Comparison of ENCODE assay signal across 11 cellular contexts in the genomic region with DNA sequence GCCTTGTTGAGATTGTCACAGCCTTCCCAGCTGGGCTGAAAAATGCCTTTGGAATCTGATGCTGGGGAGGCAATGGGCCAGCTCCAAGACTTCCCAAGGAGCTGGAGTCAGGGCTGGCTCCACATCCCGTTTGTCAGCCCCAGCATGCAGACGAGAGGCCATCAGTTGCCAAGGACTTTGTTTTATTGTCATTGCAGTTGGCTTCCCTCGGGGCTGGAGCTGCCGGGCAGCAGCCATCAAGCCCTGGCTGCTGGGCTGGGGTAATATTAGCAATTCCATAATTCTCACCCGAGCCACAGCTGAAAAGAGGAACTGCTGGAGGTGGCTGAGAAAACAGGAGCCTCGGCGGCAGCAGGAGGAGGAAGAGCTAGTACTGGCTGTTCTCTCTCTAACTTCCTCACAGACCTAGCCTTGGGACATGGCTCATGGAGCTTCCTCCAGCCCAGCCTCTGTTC.
DNase-seq lines count a peak whose midpoint lies in the region; ATAC-seq and TF ChIP-seq lines count a peak whose summit lies in the region.
"Had no signal": no experiment of that assay in that cellular context is flagged by ENCODE, and none has a peak within 500 bp of the region (broad histone marks: within the 10 kb centered on the region; RNA-seq: fewer than 3 reads in every experiment).

No MANE protein-coding gene starts in this region.

- in situ Hi-C loops in astrocyte of the spinal cord (cut with HindIII; ENCODE audit: low sequenced_read_pairs) = no loop called here

- H3K36me3 ChIP-seq in upper lobe of left lung = no peaks in the 10 kb centered on the region
- H3K36me3 ChIP-seq: Peyer's patch had no signal

- TF ChIP-seq EP300 in upper lobe of left lung (IDR thresholded peaks at IDR 0.05) = no peak

- TF ChIP-seq CTCF in astrocyte of the spinal cord (IDR thresholded peaks at IDR 0.05; ENCODE audit: low read depth, low read length) = no peak
- no peak for TF ChIP-seq CTCF in upper lobe of left lung (IDR thresholded peaks at IDR 0.05)

- no peaks in the 10 kb centered on the region for H3K4me1 Mint-ChIP-seq in activated CD4-positive, alpha-beta memory T cell treated with anti-CD3 and anti-CD28 coated beads, Interleukin-2, amount 10 ng/mL, durations not matched to agents 7 days and 5 days

- no peak overlapping the region for H3K4me3 ChIP-seq in astrocyte of the spinal cord (ENCODE audit: low read depth, low read length)
- no peak overlapping the region for H3K4me3 ChIP-seq in upper lobe of left lung
- H3K4me3 ChIP-seq: Peyer's patch had no signal

- no peaks in the 10 kb centered on the region for H3K27me3 ChIP-seq in upper lobe of left lung
- H3K27me3 ChIP-seq: Peyer's patch had no signal

- TF ChIP-seq POLR2A in upper lobe of left lung (IDR thresholded peaks at IDR 0.05) = no peak

- H3K27ac Mint-ChIP-seq in activated CD4-positive, alpha-beta memory T cell treated with anti-CD3 and anti-CD28 coated beads, Interleukin-2, amount 10 ng/mL, durations not matched to agents 7 days and 5 days = no peak overlapping the region

- H3K4me1 ChIP-seq in upper lobe of left lung = peaks cover 0 to 11% (median 4%) of the 10 kb centered on the region in 4 donors

- CTCF ChIA-PET in activated CD4-positive, alpha-beta memory T cell treated with anti-CD3 and anti-CD28 coated beads, Interleukin-2, amount 10 ng/mL, durations not matched to agents 7 days and 5 days (lab: Charles Lee) = interaction anchor here (1.3 kb wide), 1 partner anchor 94 kb away, joined by 3 read pairs; no protein-coding TSS in a partner anchor

- peaks cover 6% of the 10 kb centered on the region for H3K27me3 Mint-ChIP-seq in activated CD4-positive, alpha-beta memory T cell treated with anti-CD3 and anti-CD28 coated beads, Interleukin-2, amount 10 ng/mL, durations not matched to agents 7 days and 5 days

- WGBS in upper lobe of left lung, 2 donors = 0 to 41% methylated on average over 2 to 7 of the region's 7 CpGs

- DNase-seq in SIG-M5 treated with dmso at 0.1 percent for 504 hours (lab: John Stamatoyannopoulos, UW; ENCODE audit: unreplicated experiment) (peak; percentile 82), SIG-M5 (lab: John Stamatoyannopoulos, UW) (no peak), astrocyte of the spinal cord (ENCODE audit: low read depth, low spot score) (peak; percentile 61), left lobe of liver (ENCODE audit: low spot score) (no peak), upper lobe of left lung (peak; percentile 31 to 51)
- no peak for DNase-seq in activated CD4-positive, alpha-beta memory T cell treated with anti-CD3 and anti-CD28 coated beads, Interleukin-2, amount 10 ng/mL, durations not matched to agents 7 days and 5 days
- DNase-seq: 8988T, kidney glomerular epithelial cell had no signal

- ATAC-seq in left lobe of liver = peak; percentile 52
- ATAC-seq in upper lobe of left lung (ENCODE audit: low FRiP score in 2 of 2) = peak; percentile 60 to 84
- ATAC-seq in HG02642 (IDR thresholded peaks at IDR 0.05; ENCODE audit: poor library complexity, unreplicated experiment) = no peak
- ATAC-seq in HG03378 (IDR thresholded peaks at IDR 0.05; ENCODE audit: unreplicated experiment) = no peak

- no peaks in the 10 kb centered on the region for H3K9me3 Mint-ChIP-seq in activated CD4-positive, alpha-beta memory T cell treated with anti-CD3 and anti-CD28 coated beads, Interleukin-2, amount 10 ng/mL, durations not matched to agents 7 days and 5 days

- H3K36me3 Mint-ChIP-seq in activated CD4-positive, alpha-beta memory T cell treated with anti-CD3 and anti-CD28 coated beads, Interleukin-2, amount 10 ng/mL, durations not matched to agents 7 days and 5 days (ENCODE audit: low read depth) = no peaks in the 10 kb centered on the region

- no peaks in the 10 kb centered on the region for H3K9me3 ChIP-seq in upper lobe of left lung
- H3K9me3 ChIP-seq: Peyer's patch had no signal

- POLR2A ChIA-PET in activated CD4-positive, alpha-beta memory T cell treated with anti-CD3 and anti-CD28 coated beads, Interleukin-2, amount 10 ng/mL, durations not matched to agents 7 days and 5 days (lab: Charles Lee) = no interaction called here

- no peak overlapping the region for H3K27ac ChIP-seq in upper lobe of left lung

- no peak overlapping the region for H3K4me3 Mint-ChIP-seq in activated CD4-positive, alpha-beta memory T cell treated with anti-CD3 and anti-CD28 coated beads, Interleukin-2, amount 10 ng/mL, durations not matched to agents 7 days and 5 days

Comparison
In these comparisons a context has a peak if more than half of its experiments do, and no peak if none do; other contexts are left out.
1. DNase-seq: peak in SIG-M5 treated with dmso at 0.1 percent for 504 hours (single experiment), astrocyte of the spinal cord (single experiment) and upper lobe of left lung (2 of 2); none in SIG-M5 (single experiment), left lobe of liver (single experiment) and activated CD4-positive, alpha-beta memory T cell treated with anti-CD3 and anti-CD28 coated beads, Interleukin-2, amount 10 ng/mL, durations not matched to agents 7 days and 5 days (single experiment).
2. ATAC-seq: peak in left lobe of liver (single experiment) and upper lobe of left lung (2 of 2); none in HG02642 (single experiment) and HG03378 (single experiment).